In genomic region chr9:78196258-78196657, GRCh38 we compare ENCODE assay signal across 18 cellular contexts. TPM values are rescaled to one million over a fixed set of nuclear protein-coding genes. Genes with fewer than 3 reads are reported as not detected.
DNase-seq lines count a peak whose midpoint lies in the region; ATAC-seq, FAIRE-seq and TF ChIP-seq lines count a peak whose summit lies in the region.
"Had no signal": no experiment of that assay in that cellular context is flagged by ENCODE, and none has a peak within 500 bp of the region (broad histone marks: within the 10 kb centered on the region; RNA-seq: fewer than 3 reads in every experiment).

No MANE protein-coding gene starts in this region.

- DNase-seq in GM18507 (ENCODE audit: extremely low spot score, insufficient read length, low read depth) (no peak), medulla oblongata (ENCODE audit: extremely low spot score) (peak; percentile 25), NCI-H1436 treated with DMSO at 0.1 percent for 48 hours (lab: John Stamatoyannopoulos, UW) (no peak), right atrium auricular region (ENCODE audit: low spot score) (no peak), omental fat pad (ENCODE audit: low spot score) (no peak), coronary artery (ENCODE audit: low spot score) (no peak)
- DNase-seq: activated CD4-positive, CD25-positive, alpha-beta regulatory T cell; activated naive CD4-positive, alpha-beta T cell treated with anti-CD3 and anti-CD28 coated beads, Interleukin-2, amount 50 U/mL, for 16 hours; AML-193; effector CD8-positive, alpha-beta T cell; left ventricle myocardium superior; natural killer cell; NCI-H226; Peyer's patch; stimulated activated CD4-positive, alpha-beta T cell treated with anti-CD3 and anti-CD28 coated beads, Interleukin-1b, Interleukin-23, amount 100 ng/mL, for 48 hours had no signal

- H3K36me3 ChIP-seq in right atrium auricular region = no peaks in the 10 kb centered on the region
- H3K36me3 ChIP-seq: Peyer's patch, tibial nerve had no signal

- no peaks in the 10 kb centered on the region for H3K9me3 ChIP-seq in right atrium auricular region
- H3K9me3 ChIP-seq: Peyer's patch, tibial nerve had no signal

- H3K4me1 ChIP-seq in right atrium auricular region = no peaks in the 10 kb centered on the region
- H3K4me1 ChIP-seq: tibial nerve had no signal

- no peaks in the 10 kb centered on the region for H3K27me3 ChIP-seq in right atrium auricular region
- H3K27me3 ChIP-seq: Peyer's patch, tibial nerve had no signal

- H3K27ac ChIP-seq in right atrium auricular region (no peak overlapping the region), coronary artery (no peak overlapping the region)
- H3K27ac ChIP-seq: Peyer's patch, tibial nerve had no signal

- ATAC-seq in GM21576 (IDR thresholded peaks at IDR 0.05; ENCODE audit: unreplicated experiment) (peak; percentile 54), HG03457 (IDR thresholded peaks at IDR 0.05; ENCODE audit: unreplicated experiment) (peak; percentile 58), omental fat pad (ENCODE audit: low FRiP score) (no peak)
- ATAC-seq: left ventricle myocardium superior, natural killer cell had no signal

- FAIRE-seq in GM18507 (lab: Jason Lieb, UNC) = peak; percentile 76

- TF ChIP-seq CTCF in right atrium auricular region (IDR thresholded peaks at IDR 0.05) (no peak), omental fat pad (IDR thresholded peaks at IDR 0.05) (no peak), coronary artery (IDR thresholded peaks at IDR 0.05) (no peak)

- H3K4me3 ChIP-seq in right atrium auricular region = no peak overlapping the region
- no peak overlapping the region for H3K4me3 ChIP-seq in coronary artery
- H3K4me3 ChIP-seq: Peyer's patch, tibial nerve had no signal

RNA-seq across cellular contexts. Expression of gene CEP78, which starts 39.6 kb away (rescaled TPM):
- total RNA-seq in right atrium auricular region (1 to 10 TPM; 2.4 to 4.2 TPM), omental fat pad (10 to 100 TPM in 1 of 4 donors, 1 to 10 TPM in 3; 4.6 to 10.4 (median 7.4) TPM)
